ENCODE assay signal across 7 cellular contexts in genomic region chr7:157933219-157934155, GRCh38.
A peak's percentile ranks its signal among the peaks of the same experiment; 100 is the strongest.
DNase-seq lines count a peak whose midpoint lies in the region; ATAC-seq, FAIRE-seq and TF ChIP-seq lines count a peak whose summit lies in the region.
"Not testable (repeated sequence)": the region's sequence is repeated elsewhere in the genome, so short reads cannot be mapped to it uniquely, and the experiment has no call there.

No MANE protein-coding gene starts in this region.

- H3K27ac ChIP-seq in K562 (ENCODE audit: extremely low read depth, low read depth, low read length): not testable (repeated sequence)

- H3K4me3 Mint-ChIP-seq in activated T-cell treated with anti-CD3 and anti-CD28 coated beads, Interleukin-2, amount 50 U/mL, for 72 hours; natural killer cell treated with Interleukin-12 subunit alpha and Interleukin-12 subunit beta and Interleukin-15 and Interleukin-18, amount 100 ng/mL, for 72 hours: not testable (repeated sequence)

- not testable (repeated sequence) for H3K4me1 ChIP-seq in K562 (replicated peaks in 1 of 2; ENCODE audit: control insufficient read depth in 2 of 2, insufficient read depth in 2 of 2, low read length in 2 of 2)

- not testable (repeated sequence) for BruUV-seq in K562 (replicated peaks; lab: Mats Ljungman, UMichigan)

- not testable (repeated sequence) for H3K4me3 ChIP-seq in K562

- H4K20me1 ChIP-seq in K562 (replicated peaks; ENCODE audit: control insufficient read depth, insufficient read depth, low read length): not testable (repeated sequence)

- not testable (repeated sequence) for H3K9me3 ChIP-seq in K562 (replicated peaks; ENCODE audit: control insufficient read depth, insufficient read depth, low read depth, low read length)

- POLR2A ChIA-PET in K562 (lab: Yijun Ruan, JAX): not testable (repeated sequence)

- H3K4me1 Mint-ChIP-seq in activated T-cell treated with anti-CD3 and anti-CD28 coated beads, Interleukin-2, amount 50 U/mL, for 72 hours (ENCODE audit: low read depth): not testable (repeated sequence)
- peaks cover 8 to 11% of the 10 kb centered on the region in 2 donors for H3K4me1 Mint-ChIP-seq in natural killer cell treated with Interleukin-12 subunit alpha and Interleukin-12 subunit beta and Interleukin-15 and Interleukin-18, amount 100 ng/mL, for 72 hours (ENCODE audit: low read depth in 2 of 2)

- TF ChIP-seq RAD21 in K562 (CRISPR knock-in tag; conservative IDR thresholded peaks at IDR 0.05 in 1 of 2, IDR thresholded peaks at IDR 0.05 in 1 of 2): not testable (repeated sequence)

- H3K27ac Mint-ChIP-seq in activated T-cell treated with anti-CD3 and anti-CD28 coated beads, Interleukin-2, amount 50 U/mL, for 72 hours: peak overlapping the region; percentile 83
- H3K27ac Mint-ChIP-seq in natural killer cell treated with Interleukin-12 subunit alpha and Interleukin-12 subunit beta and Interleukin-15 and Interleukin-18, amount 100 ng/mL, for 72 hours: peak overlapping the region; percentile 70 to 90

- not testable (repeated sequence) for H3K79me2 ChIP-seq in K562 (ENCODE audit: control insufficient read depth, insufficient read depth, low read length)

- not testable (repeated sequence) for H3K27me3 ChIP-seq in K562 (ENCODE audit: control insufficient read depth in 2 of 2, insufficient read depth in 2 of 2, low read length in 2 of 2)

- H3K36me3 ChIP-seq in K562 (ENCODE audit: control insufficient read depth, insufficient read depth, low read length): not testable (repeated sequence)

- TF ChIP-seq CTCF in K562 (IDR thresholded peaks at IDR 0.05 in 2 of 3, conservative IDR thresholded peaks at IDR 0.05 in 1 of 3; ENCODE audit: insufficient read depth in 2 of 3, low read depth in 1 of 3, low read length in 3 of 3): not testable (repeated sequence)

- not testable (repeated sequence) for H3K9me1 ChIP-seq in K562 (ENCODE audit: control insufficient read depth, insufficient read depth, low read length)

- peak in 1 of 2 donors; percentile 18 for ATAC-seq in activated T-cell treated with anti-CD3 and anti-CD28 coated beads, Interleukin-2, amount 50 U/mL, for 72 hours (replicated peaks in 1 of 2)
- ATAC-seq in K562; natural killer cell treated with Interleukin-12 subunit alpha and Interleukin-12 subunit beta and Interleukin-15 and Interleukin-18, amount 100 ng/mL, for 72 hours: not testable (repeated sequence)

- not testable (repeated sequence) for H3K27me3 Mint-ChIP-seq in activated T-cell treated with anti-CD3 and anti-CD28 coated beads, Interleukin-2, amount 50 U/mL, for 72 hours (ENCODE audit: low read depth); natural killer cell treated with Interleukin-12 subunit alpha and Interleukin-12 subunit beta and Interleukin-15 and Interleukin-18, amount 100 ng/mL, for 72 hours

- not testable (repeated sequence) for H2AFZ ChIP-seq in K562 (ENCODE audit: low read depth, low read length)

- 18% methylated on average over 6 of the region's 6 CpGs for WGBS in K562 (ENCODE audit: insufficient coverage, low coverage, missing lambda C conversion rate)

- intact Hi-C loops in K562 (cut with micrococcal nuclease): not testable (repeated sequence)

- peaks cover 16 to 21% of the 10 kb centered on the region in 2 donors for H3K36me3 Mint-ChIP-seq in activated T-cell treated with anti-CD3 and anti-CD28 coated beads, Interleukin-2, amount 50 U/mL, for 72 hours (ENCODE audit: insufficient read depth in 2 of 2)
- H3K36me3 Mint-ChIP-seq in natural killer cell treated with Interleukin-12 subunit alpha and Interleukin-12 subunit beta and Interleukin-15 and Interleukin-18, amount 100 ng/mL, for 72 hours: peaks cover 18% of the 10 kb centered on the region

- TF ChIP-seq POLR2A in K562 (conservative IDR thresholded peaks at IDR 0.05): not testable (repeated sequence)

- H3K4me2 ChIP-seq in K562 (ENCODE audit: insufficient read depth, low read length): not testable (repeated sequence)

- DNase-seq in DMS53 treated with DMSO at 0.1 percent for 48 hours (lab: John Stamatoyannopoulos, UW; ENCODE audit: unreplicated experiment): peak; percentile 81
- peak; percentile 11 for DNase-seq in LoVo (ENCODE audit: low spot score)
- DNase-seq in NCI-H345 (lab: John Stamatoyannopoulos, UW): peak; percentile 20
- DNase-seq in T1000 (lab: John Stamatoyannopoulos, UW): peak; percentile 52
- DNase-seq in activated T-cell treated with anti-CD3 and anti-CD28 coated beads, Interleukin-2, amount 50 U/mL, for 72 hours; K562 (ENCODE audit: extremely low read depth in 1 of 4, low spot score in 3 of 4); natural killer cell treated with Interleukin-12 subunit alpha and Interleukin-12 subunit beta and Interleukin-15 and Interleukin-18, amount 100 ng/mL, for 72 hours (ENCODE audit: low spot score): not testable (repeated sequence)

- not testable (repeated sequence) for FAIRE-seq in K562 (lab: Jason Lieb, UNC)

- TF ChIP-seq EP300 in K562 (IDR thresholded peaks at IDR 0.05; ENCODE audit: low read length): not testable (repeated sequence)

- peaks cover 11 to 19% of the 10 kb centered on the region in 2 donors for H3K9me3 Mint-ChIP-seq in activated T-cell treated with anti-CD3 and anti-CD28 coated beads, Interleukin-2, amount 50 U/mL, for 72 hours
- H3K9me3 Mint-ChIP-seq in natural killer cell treated with Interleukin-12 subunit alpha and Interleukin-12 subunit beta and Interleukin-15 and Interleukin-18, amount 100 ng/mL, for 72 hours: peaks cover 12% of the 10 kb centered on the region

- not testable (repeated sequence) for H3K9ac ChIP-seq in K562 (ENCODE audit: insufficient read depth in 1 of 2, low read depth in 2 of 2, low read length in 2 of 2)

- in situ Hi-C loops in K562 (cut with MboI): not testable (repeated sequence)

- CTCF ChIA-PET in K562 (lab: Yijun Ruan, JAX; ENCODE audit: low intra/inter-chr PET ratio): not testable (repeated sequence)

TF ChIP-seq in K562, 482 proteins besides CTCF, POLR2A, EP300 and RAD21:
- peak; percentile 87 for TF ChIP-seq FOSL1 (tag; conservative IDR thresholded peaks at IDR 0.05)
- peak; percentile 91 for TF ChIP-seq PKNOX1 (IDR thresholded peaks at IDR 0.05)
- peak; percentile 3; the same call in 1 of the 2 replicates for TF ChIP-seq JUN (IDR thresholded peaks at IDR 0.05; ENCODE audit: borderline replicate concordance, low read depth, low read length)
- peak; percentile 75; the same call in 1 of the 2 replicates for TF ChIP-seq JUN (CRISPR knock-in tag; IDR thresholded peaks at IDR 0.05; ENCODE audit: borderline replicate concordance)
- TF ChIP-seq JUND (IDR thresholded peaks at IDR 0.05; ENCODE audit: borderline replicate concordance, low read depth, low read length); PBX2 (CRISPR knock-in tag; IDR thresholded peaks at IDR 0.05; ENCODE audit: low read depth): not testable (repeated sequence)
- TF ChIP-seq JUND (tag; IDR thresholded peaks at IDR 0.05; ENCODE audit: borderline replicate concordance, low read depth, low read length): peak; percentile 86
- peak; percentile 62 for TF ChIP-seq MEIS2 (IDR thresholded peaks at IDR 0.05; ENCODE audit: partially characterized antibody)
- peak; percentile 27; the same call in 1 of the 2 replicates for TF ChIP-seq JUNB (CRISPR knock-in tag; conservative IDR thresholded peaks at IDR 0.05)
- peak; percentile 19; the same call in 1 of the 2 replicates for TF ChIP-seq ATF3 (IDR thresholded peaks at IDR 0.05)
- TF ChIP-seq ATF3 (CRISPR knock-in tag; conservative IDR thresholded peaks at IDR 0.05): 0 out of 2 replicates have a peak, but pooled peaks have one; percentile 56
- peak; percentile 72 for TF ChIP-seq PBX2 (tag; conservative IDR thresholded peaks at IDR 0.05; ENCODE audit: low read depth)
- 0 out of 4 replicates have a peak, but pooled peaks of 1 of the 2 experiments have one; percentile 17 for TF ChIP-seq TRIM24 (IDR thresholded peaks at IDR 0.05)
